11 cellular contexts compared by ENCODE assay signal in the genomic region with DNA sequence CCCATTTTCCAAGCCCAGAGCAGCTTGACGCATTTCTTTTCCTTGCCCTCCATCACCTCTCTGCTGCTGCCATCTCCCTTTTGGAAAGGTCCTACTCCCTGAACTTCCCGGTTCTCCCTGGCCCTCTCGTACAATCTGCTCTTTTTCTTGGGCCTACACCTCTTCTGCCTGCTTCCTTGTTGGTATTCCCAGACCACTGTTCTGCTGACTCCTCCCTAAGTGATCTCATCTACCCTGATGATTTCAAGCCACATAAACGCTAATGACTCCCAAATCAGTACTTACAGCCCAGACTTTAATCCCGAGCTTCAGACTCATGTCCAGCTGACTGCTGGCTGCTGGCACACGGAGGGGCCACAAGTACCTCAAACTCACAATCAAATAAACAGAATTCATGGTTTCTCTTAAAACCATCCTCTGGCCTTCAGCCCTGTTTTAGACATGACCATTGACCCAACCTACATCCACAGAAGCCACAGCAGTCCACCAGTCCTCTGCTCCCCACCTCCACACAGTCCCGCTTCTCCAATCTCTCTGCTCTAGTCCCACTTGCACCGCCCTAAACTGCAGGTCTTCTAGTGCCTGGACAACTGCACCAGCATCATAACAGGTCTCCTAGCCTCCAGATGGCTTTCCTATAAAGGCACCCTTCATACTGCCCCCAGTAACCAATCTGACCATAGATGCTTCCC. TPM values are rescaled to one million over a fixed set of nuclear protein-coding genes. Genes with fewer than 3 reads are reported as not detected.
DNase-seq lines count a peak whose midpoint lies in the region; ATAC-seq and TF ChIP-seq lines count a peak whose summit lies in the region.
"Had no signal": no experiment of that assay in that cellular context is flagged by ENCODE, and none has a peak within 500 bp of the region (broad histone marks: within the 10 kb centered on the region; RNA-seq: fewer than 3 reads in every experiment).

No MANE protein-coding gene starts in this region.

- ATAC-seq in mucosa of descending colon: peak; percentile 80

- H3K4me3 ChIP-seq in brain microvascular endothelial cell (ENCODE audit: low read depth, low read length): no peak overlapping the region
- no peak overlapping the region for H3K4me3 ChIP-seq in mucosa of descending colon

- DNase-seq in AG08396 (ENCODE audit: low spot score): peak; percentile 68
- DNase-seq in HS-27A (ENCODE audit: low read depth): peak; percentile 26
- DNase-seq in brain microvascular endothelial cell: no peak
- DNase-seq in mucosa of descending colon: no peak
- DNase-seq in OCI-M2 (lab: John Stamatoyannopoulos, UW; ENCODE audit: unreplicated experiment): no peak
- DNase-seq in NCI-H1436 (lab: John Stamatoyannopoulos, UW): no peak
- no peak for DNase-seq in NCI-H510A treated with DMSO at 0.1 percent for 48 hours (lab: John Stamatoyannopoulos, UW)
- no peak for DNase-seq in stimulated activated CD4-positive, alpha-beta T cell treated with anti-CD3 and anti-CD28 coated beads, Interleukin-4, amount 100 ng/mL, for 1 hour
- DNase-seq: KBM-7; stimulated activated CD4-positive, alpha-beta T cell treated with anti-CD3 and anti-CD28 coated beads, Interleukin-12 subunit alpha, Interleukin-12 subunit beta, amount 100 ng/mL, for 4 hours had no signal

- no peaks in the 10 kb centered on the region for H3K27me3 ChIP-seq in brain microvascular endothelial cell (replicated peaks)

- intact Hi-C loops in mucosa of descending colon (cut with DNase I, micrococcal nuclease): no loop called here

- H3K27ac ChIP-seq in brain microvascular endothelial cell: peak overlapping the region; percentile 30
- H3K27ac ChIP-seq: VCaP had no signal

- no peaks in the 10 kb centered on the region for H3K9me3 ChIP-seq in mucosa of descending colon

- H3K4me1 ChIP-seq in mucosa of descending colon (ENCODE audit: low read depth): no peaks in the 10 kb centered on the region

- TF ChIP-seq CTCF in brain microvascular endothelial cell (IDR thresholded peaks at IDR 0.05; ENCODE audit: low read depth, low read length, missing control alignments) (no peak), mucosa of descending colon (IDR thresholded peaks at IDR 0.05) (no peak)

- H3K36me3 ChIP-seq in brain microvascular endothelial cell (replicated peaks) (peaks cover 28% of the 10 kb centered on the region), mucosa of descending colon (ENCODE audit: low read depth) (no peaks in the 10 kb centered on the region)

- in situ Hi-C loops in brain microvascular endothelial cell (cut with HindIII; ENCODE audit: low pct_ligation_motif_present, low sequenced_read_pairs): no loop called here

RNA-seq across cellular contexts. Expression of a gene that starts 57.6 kb away (rescaled TPM):
- total RNA-seq in mucosa of descending colon: 10 to 100 TPM; 40.5 to 52.1 (median 48.3) TPM

RNA-seq across cellular contexts. Expression of a gene that starts 57.8 kb away (rescaled TPM):
- total RNA-seq in mucosa of descending colon: 1 to 10 TPM; 2.2 to 3.0 (median 2.2) TPM

Comparison
In these comparisons a context has a peak if more than half of its experiments do, and no peak if none do; other contexts are left out.
1. DNase-seq: peak in AG08396 (single experiment) and HS-27A (single experiment); none in brain microvascular endothelial cell (single experiment), mucosa of descending colon (0 of 3), OCI-M2 (single experiment), NCI-H1436 (single experiment), NCI-H510A treated with DMSO at 0.1 percent for 48 hours (single experiment) and stimulated activated CD4-positive, alpha-beta T cell treated with anti-CD3 and anti-CD28 coated beads, Interleukin-4, amount 100 ng/mL, for 1 hour (single experiment).